Comparison of ENCODE assay signal across 27 cellular contexts in the genomic region with DNA sequence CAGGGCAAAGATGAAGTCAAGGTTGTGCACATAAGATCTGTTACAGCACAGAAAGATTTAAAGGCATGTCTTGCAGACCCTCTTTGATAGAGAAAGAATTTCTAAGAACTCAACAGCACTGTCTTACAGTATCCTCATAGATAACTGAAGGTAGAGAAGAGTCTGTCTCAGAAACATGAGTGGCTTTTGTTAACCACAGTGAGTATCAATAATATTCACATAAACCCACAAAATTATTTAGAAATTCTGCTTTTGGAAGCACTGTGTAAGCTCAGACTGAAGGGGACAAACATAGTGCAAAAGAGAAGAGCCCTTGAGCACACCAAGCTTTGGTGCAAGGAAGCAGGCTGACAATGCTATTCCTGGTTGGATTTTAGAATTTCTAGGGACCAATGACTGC.
"Had no signal": no experiment of that assay in that cellular context is flagged by ENCODE, and none has a peak within 500 bp of the region (broad histone marks: within the 10 kb centered on the region; RNA-seq: fewer than 3 reads in every experiment).

No MANE protein-coding gene starts in this region.

- H3K36me3 Mint-ChIP-seq: activated naive CD4-positive, alpha-beta T cell treated with anti-CD3 and anti-CD28 coated beads, Interleukin-2, amount 50 U/mL, for 72 hours; WTC11 had no signal

- H3K4me3 Mint-ChIP-seq: activated CD4-positive, alpha-beta memory T cell treated with anti-CD3 and anti-CD28 coated beads, Interleukin-2, amount 10 ng/mL, durations not matched to agents 7 days and 5 days; activated CD4-positive, alpha-beta T cell treated with anti-CD3 and anti-CD28 coated beads, Interleukin-2, amount 10 ng/mL, durations not matched to agents 7 days and 5 days; activated naive CD4-positive, alpha-beta T cell treated with anti-CD3 and anti-CD28 coated beads, Interleukin-2, amount 10 ng/mL, durations not matched to agents 7 days and 5 days; activated naive CD8-positive, alpha-beta T cell treated with anti-CD3 and anti-CD28 coated beads, Interleukin-2, amount 10 ng/mL, durations not matched to agents 7 days and 5 days; activated T-cell treated with anti-CD3 and anti-CD28 coated beads, Interleukin-2, amount 50 U/mL, for 24 hours; activated T-cell treated with anti-CD3 and anti-CD28 coated beads, Interleukin-2, amount 50 U/mL, for 72 hours; WTC11 had no signal

- H3K4me1 Mint-ChIP-seq: activated CD4-positive, alpha-beta memory T cell treated with anti-CD3 and anti-CD28 coated beads, Interleukin-2, amount 10 ng/mL, durations not matched to agents 7 days and 5 days; activated naive CD8-positive, alpha-beta T cell treated with anti-CD3 and anti-CD28 coated beads, Interleukin-2, amount 10 ng/mL, durations not matched to agents 7 days and 5 days had no signal

- FAIRE-seq: astrocyte, colon, endometrium, endothelial cell of umbilical vein had no signal

- H3K27ac Mint-ChIP-seq: activated CD4-positive, alpha-beta memory T cell treated with anti-CD3 and anti-CD28 coated beads, Interleukin-2, amount 10 ng/mL, durations not matched to agents 7 days and 5 days; activated CD4-positive, alpha-beta T cell treated with anti-CD3 and anti-CD28 coated beads, Interleukin-2, amount 10 ng/mL, durations not matched to agents 7 days and 5 days; activated naive CD4-positive, alpha-beta T cell treated with anti-CD3 and anti-CD28 coated beads, Interleukin-2, amount 10 ng/mL, durations not matched to agents 7 days and 5 days; activated naive CD4-positive, alpha-beta T cell treated with anti-CD3 and anti-CD28 coated beads, Interleukin-2, amount 50 U/mL, for 72 hours; activated naive CD8-positive, alpha-beta T cell treated with anti-CD3 and anti-CD28 coated beads, Interleukin-2, amount 10 ng/mL, durations not matched to agents 7 days and 5 days; activated T-cell treated with anti-CD3 and anti-CD28 coated beads, Interleukin-2, amount 50 U/mL, for 24 hours; activated T-cell treated with anti-CD3 and anti-CD28 coated beads, Interleukin-2, amount 50 U/mL, for 72 hours; WTC11 had no signal

- H3K4me3 ChIP-seq: esophagus squamous epithelium, gastroesophageal sphincter had no signal

- H3K9me3 ChIP-seq: esophagus squamous epithelium, gastroesophageal sphincter had no signal

- H3K27me3 Mint-ChIP-seq: activated CD4-positive, alpha-beta memory T cell treated with anti-CD3 and anti-CD28 coated beads, Interleukin-2, amount 10 ng/mL, durations not matched to agents 7 days and 5 days; activated CD4-positive, alpha-beta T cell treated with anti-CD3 and anti-CD28 coated beads, Interleukin-2, amount 10 ng/mL, durations not matched to agents 7 days and 5 days; activated naive CD4-positive, alpha-beta T cell treated with anti-CD3 and anti-CD28 coated beads, Interleukin-2, amount 10 ng/mL, durations not matched to agents 7 days and 5 days; activated naive CD8-positive, alpha-beta T cell treated with anti-CD3 and anti-CD28 coated beads, Interleukin-2, amount 10 ng/mL, durations not matched to agents 7 days and 5 days; activated T-cell treated with anti-CD3 and anti-CD28 coated beads, Interleukin-2, amount 50 U/mL, for 24 hours had no signal

- DNase-seq: activated CD4-positive, alpha-beta memory T cell treated with anti-CD3 and anti-CD28 coated beads, Interleukin-2, amount 10 ng/mL, durations not matched to agents 7 days and 5 days; activated CD4-positive, alpha-beta T cell treated with anti-CD3 and anti-CD28 coated beads for 1 hour; activated CD4-positive, alpha-beta T cell treated with anti-CD3 and anti-CD28 coated beads for 4 hours; activated CD4-positive, alpha-beta T cell treated with anti-CD3 and anti-CD28 coated beads, Interleukin-2, amount 10 ng/mL, durations not matched to agents 7 days and 5 days; activated CD4-positive, alpha-beta T cell treated with anti-CD3 and anti-CD28 coated beads, Interleukin-2, amount 50 U/mL, for 4 hours; activated CD8-positive, alpha-beta memory T cell treated with anti-CD3 and anti-CD28 coated beads, Interleukin-2, amount 50 U/mL, for 48 hours; activated gamma-delta T cell; activated naive CD4-positive, alpha-beta T cell; activated naive CD4-positive, alpha-beta T cell treated with anti-CD3 and anti-CD28 coated beads, Interleukin-2, amount 10 ng/mL, durations not matched to agents 7 days and 5 days; activated naive CD8-positive, alpha-beta T cell treated with anti-CD3 and anti-CD28 coated beads, Interleukin-2, amount 10 ng/mL, durations not matched to agents 7 days and 5 days; activated T-cell treated with anti-CD3 and anti-CD28 coated beads for 4 hours; activated T-cell treated with anti-CD3 and anti-CD28 coated beads, Interleukin-2, amount 50 U/mL, for 24 hours; activated T-cell treated with anti-CD3 and anti-CD28 coated beads, Interleukin-2, amount 50 U/mL, for 72 hours; amniotic stem cell; anterior cingulate cortex; caudate nucleus; effector CD8-positive, alpha-beta T cell; esophagus squamous epithelium; foreskin melanocyte had no signal

- ATAC-seq: activated naive CD4-positive, alpha-beta T cell treated with anti-CD3 and anti-CD28 coated beads, Interleukin-2, amount 50 U/mL, for 72 hours; activated T-cell treated with anti-CD3 and anti-CD28 coated beads, Interleukin-2, amount 50 U/mL, for 72 hours; gastroesophageal sphincter; WTC11 had no signal

- H3K27me3 ChIP-seq: esophagus squamous epithelium, gastroesophageal sphincter had no signal

- H3K27ac ChIP-seq: epithelial cell of prostate, esophagus squamous epithelium, gastroesophageal sphincter had no signal

- H3K9me3 Mint-ChIP-seq: activated CD4-positive, alpha-beta memory T cell treated with anti-CD3 and anti-CD28 coated beads, Interleukin-2, amount 10 ng/mL, durations not matched to agents 7 days and 5 days; activated CD4-positive, alpha-beta T cell treated with anti-CD3 and anti-CD28 coated beads, Interleukin-2, amount 10 ng/mL, durations not matched to agents 7 days and 5 days; activated naive CD4-positive, alpha-beta T cell treated with anti-CD3 and anti-CD28 coated beads, Interleukin-2, amount 10 ng/mL, durations not matched to agents 7 days and 5 days; activated naive CD4-positive, alpha-beta T cell treated with anti-CD3 and anti-CD28 coated beads, Interleukin-2, amount 50 U/mL, for 72 hours; activated naive CD8-positive, alpha-beta T cell treated with anti-CD3 and anti-CD28 coated beads, Interleukin-2, amount 10 ng/mL, durations not matched to agents 7 days and 5 days; activated T-cell treated with anti-CD3 and anti-CD28 coated beads, Interleukin-2, amount 50 U/mL, for 24 hours; activated T-cell treated with anti-CD3 and anti-CD28 coated beads, Interleukin-2, amount 50 U/mL, for 72 hours; WTC11 had no signal
